In genomic region chr2:102765061-102765460, GRCh38 we compare ENCODE assay signal across 1 cellular context.
TF ChIP-seq lines count a peak whose summit lies in the region.

No MANE protein-coding gene starts in this region.

TF ChIP-seq in K562, 482 proteins besides CTCF, POLR2A, EP300 and RAD21 (continued from another document):
- TF ChIP-seq AFF4 (CRISPR knock-in tag; IDR thresholded peaks at IDR 0.05), result no peak
TF ChIP-seq in K562: peak in this region for 1.
